ENCODE assay signal across 8 cellular contexts in the genomic region with DNA sequence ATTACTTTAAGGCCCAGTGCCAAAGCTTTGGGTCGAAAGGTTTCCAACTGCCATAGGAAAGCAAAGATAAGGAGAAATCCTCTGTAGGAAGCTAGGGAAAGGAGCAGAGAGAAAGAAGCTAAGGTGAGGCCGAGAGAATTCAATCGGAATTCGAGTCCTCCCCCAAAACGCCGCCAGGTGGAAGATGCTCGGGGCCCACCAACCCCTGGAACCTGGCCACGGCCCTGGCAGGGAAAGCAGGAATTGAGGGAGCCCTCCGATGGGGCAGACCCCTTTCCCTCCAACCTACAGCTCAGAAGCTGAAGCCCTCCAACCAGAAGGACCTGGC. TPM values are rescaled to one million over a fixed set of nuclear protein-coding genes. Genes with fewer than 3 reads are reported as not detected.
DNase-seq lines count a peak whose midpoint lies in the region; ATAC-seq, FAIRE-seq and TF ChIP-seq lines count a peak whose summit lies in the region.

No MANE protein-coding gene starts in this region.

- TF ChIP-seq CTCF in KMS-11 (conservative IDR thresholded peaks at IDR 0.05; ENCODE audit: low read depth, low read length) (no peak), K562 (IDR thresholded peaks at IDR 0.05 in 2 of 3, conservative IDR thresholded peaks at IDR 0.05 in 1 of 3; ENCODE audit: insufficient read depth in 2 of 3, low read depth in 1 of 3, low read length in 3 of 3) (0 out of 6 replicates have a peak, but pooled peaks of 1 of the 3 experiments have one; percentile 8)

- no TSS peak for BruUV-seq in K562 (replicated peaks; lab: Mats Ljungman, UMichigan)

- in situ Hi-C loops in K562 (cut with MboI) = no loop called here

- peaks cover 44% of the 10 kb centered on the region for H3K4me1 Mint-ChIP-seq in memory B cell

- TF ChIP-seq POLR2A in K562 (conservative IDR thresholded peaks at IDR 0.05) = no peak

- H4K20me1 ChIP-seq in KMS-11 (ENCODE audit: insufficient read depth) (no peaks in the 10 kb centered on the region), K562 (replicated peaks; ENCODE audit: control insufficient read depth, insufficient read depth, low read length) (no peaks in the 10 kb centered on the region)

- H3K79me2 ChIP-seq in KMS-11 (ENCODE audit: insufficient read depth, low read depth) (peaks cover 49% of the 10 kb centered on the region; the same call in 1 of the 2 replicates), K562 (ENCODE audit: control insufficient read depth, insufficient read depth, low read length) (peaks cover 38% of the 10 kb centered on the region)

- FAIRE-seq in K562 (lab: Jason Lieb, UNC) = no peak

- H3K4me2 ChIP-seq in KMS-11 = peak overlapping the region; percentile 85
- H3K4me2 ChIP-seq in K562 (ENCODE audit: insufficient read depth, low read length) = peak overlapping the region; percentile 89

- CTCF ChIA-PET in K562 (lab: Yijun Ruan, JAX; ENCODE audit: low intra/inter-chr PET ratio) = no interaction called here

- TF ChIP-seq RAD21 in K562 (CRISPR knock-in tag; conservative IDR thresholded peaks at IDR 0.05 in 1 of 2, IDR thresholded peaks at IDR 0.05 in 1 of 2) = no peak

- peaks cover 3% of the 10 kb centered on the region for H3K36me3 Mint-ChIP-seq in memory B cell

- H3K4me1 ChIP-seq in KMS-11 (ENCODE audit: low read depth, poor library complexity, severe bottlenecking) (peaks cover 39% of the 10 kb centered on the region), K562 (replicated peaks in 1 of 2; ENCODE audit: control insufficient read depth in 2 of 2, insufficient read depth in 2 of 2, low read length in 2 of 2) (peaks cover 9 to 20% of the 10 kb centered on the region in 2 experiments), aorta (ENCODE audit: control insufficient read depth in 1 of 2, insufficient read depth in 2 of 2, low read length in 2 of 2) (peaks cover 0 to 2% of the 10 kb centered on the region in 2 donors)

- peak overlapping the region; percentile 93 for H3K4me3 Mint-ChIP-seq in memory B cell

- no peaks in the 10 kb centered on the region for H3K9me1 ChIP-seq in K562 (ENCODE audit: control insufficient read depth, insufficient read depth, low read length)

- H3K27ac Mint-ChIP-seq in memory B cell = peak overlapping the region; percentile 90

- ATAC-seq in GM19372 (IDR thresholded peaks at IDR 0.05; ENCODE audit: low read depth, unreplicated experiment) (peak; percentile 13), K562 (peak; percentile 46), memory B cell (ENCODE audit: low read depth) (peak; percentile 21), aorta (ENCODE audit: low FRiP score) (no peak), GM18867 (IDR thresholded peaks at IDR 0.05; ENCODE audit: unreplicated experiment) (no peak)

- no peaks in the 10 kb centered on the region for H3K9me3 Mint-ChIP-seq in memory B cell

- no peaks in the 10 kb centered on the region for H3K9me3 ChIP-seq in K562 (replicated peaks; ENCODE audit: control insufficient read depth, insufficient read depth, low read depth, low read length)
- H3K9me3 ChIP-seq in aorta (ENCODE audit: control insufficient read depth, low read length) = no peaks in the 10 kb centered on the region

- H3K36me3 ChIP-seq in KMS-11 (ENCODE audit: insufficient read depth) (no peaks in the 10 kb centered on the region), K562 (ENCODE audit: control insufficient read depth, insufficient read depth, low read length) (peaks cover 5% of the 10 kb centered on the region; the same call in 1 of the 3 replicates), aorta (ENCODE audit: control insufficient read depth in 1 of 2, insufficient read depth in 2 of 2, low read length in 1 of 2) (no peaks in the 10 kb centered on the region)

- POLR2A ChIA-PET in K562 (lab: Yijun Ruan, JAX) = interaction anchor here (0.7 to 2.1 kb wide), 4 partner anchors 15 to 46 kb away, joined by 3 to 6 read pairs (median 4); no protein-coding TSS in a partner anchor

- no peak for DNase-seq in K562 (ENCODE audit: extremely low read depth in 1 of 4, low spot score in 3 of 4)
- DNase-seq in memory B cell (ENCODE audit: low spot score in 2 of 2) = no peak
- no peak for DNase-seq in aorta
- no peak for DNase-seq in NCI-H2029 (lab: John Stamatoyannopoulos, UW)
- no peak for DNase-seq in GM19240 (ENCODE audit: insufficient read length, low spot score)

- H2AFZ ChIP-seq in KMS-11 (ENCODE audit: low read depth) = peak overlapping the region; percentile 52
- peak overlapping the region; percentile 98 for H2AFZ ChIP-seq in K562 (ENCODE audit: low read depth, low read length)

- H3K9ac ChIP-seq in KMS-11 = peak overlapping the region; percentile 77
- peak overlapping the region; percentile 81 to 94 for H3K9ac ChIP-seq in K562 (ENCODE audit: insufficient read depth in 1 of 2, low read depth in 2 of 2, low read length in 2 of 2)

- H3K4me3 ChIP-seq in KMS-11 (IDR thresholded peaks at IDR 0.05; ENCODE audit: insufficient read depth, low read depth, low read length) = no peak overlapping the region
- peak overlapping the region; percentile 88 for H3K4me3 ChIP-seq in K562
- peak overlapping the region; percentile 54 to 83 for H3K4me3 ChIP-seq in aorta (ENCODE audit: low read length in 2 of 2)

- H3K27me3 ChIP-seq in KMS-11 (ENCODE audit: insufficient read depth, low read depth) (no peaks in the 10 kb centered on the region), K562 (ENCODE audit: control insufficient read depth in 2 of 2, insufficient read depth in 2 of 2, low read length in 2 of 2) (no peaks in the 10 kb centered on the region), aorta (ENCODE audit: control insufficient read depth in 1 of 2, insufficient read depth in 2 of 2, low read length in 1 of 2) (no peaks in the 10 kb centered on the region)

- no peaks in the 10 kb centered on the region for H3K27me3 Mint-ChIP-seq in memory B cell

- H3K27ac ChIP-seq in KMS-11 = peak overlapping the region; percentile 43
- peak overlapping the region; percentile 82 for H3K27ac ChIP-seq in K562 (ENCODE audit: extremely low read depth, low read depth, low read length)
- peak overlapping the region; percentile 63 to 89 for H3K27ac ChIP-seq in aorta (ENCODE audit: low read depth in 1 of 2, low read length in 2 of 2)

- TF ChIP-seq EP300 in K562 (IDR thresholded peaks at IDR 0.05; ENCODE audit: low read length) = no peak

- 2% methylated on average over 9 of the region's 9 CpGs for whole genome bisulfite sequencing in K562 (ENCODE audit: insufficient coverage, low coverage, missing lambda C conversion rate)
- WGBS in aorta, 2 donors = 0 to 1% methylated on average over 9 of the region's 9 CpGs

- intact Hi-C loops in K562 (cut with micrococcal nuclease) (loop anchor here (2.0 kb wide), 1 partner anchor 47 kb away; a partner anchor contains a TSS), aorta (cut with DNase I) (loop anchor here in 1 of 2 donors (1.0 kb wide), 1 partner anchor 21 kb away; a partner anchor contains a TSS)

RNA-seq across cellular contexts. Expression of a gene that starts 0.5 kb away (rescaled TPM):
- 4.6 and 11.4 TPM in 2 replicates for total RNA-seq in K562 (2011; cell fraction: chromatin; rRNA removed; ENCODE audit: low replicate concordance)
- total RNA-seq in K562 (2011; cell fraction: nucleolus; rRNA removed) = 5.7 TPM in 2 replicates
- 10.6 and 17.6 TPM in 2 replicates for total RNA-seq in K562 (2011; cell fraction: nucleoplasm; rRNA removed)
- total RNA-seq in K562 (2014; rRNA removed) = 13.1 and 15.1 TPM in 2 replicates
- total RNA-seq in K562 (2014; rRNA removed; fragmentation: Illumina TruSeq; extraction: Trizol) = 31.6 and 34.7 TPM in 2 replicates
- 27.7 and 31.7 TPM in 2 replicates for total RNA-seq in K562 (2015; rRNA removed; fragmentation: Illumina TruSeq; extraction: Trizol)
- total RNA-seq in K562 (2021) = 22.1 and 22.7 TPM in 2 replicates
- 9.9 and 15.1 TPM in 2 replicates for polyA plus RNA-seq in K562 (2011; rRNA removed)
- polyA plus RNA-seq in K562 (2011; cell fraction: cytosol; rRNA removed) = 1.0 and 4.3 TPM in 2 replicates
- polyA plus RNA-seq in K562 (2011; cell fraction: nucleus; rRNA removed) = 4.2 and 8.2 TPM in 2 replicates
- polyA plus RNA-seq in K562 (2012) = 14.3 and 14.9 TPM in 2 replicates
- polyA plus RNA-seq in K562 (2014; fragmentation: Illumina TruSeq; extraction: Trizol) = 20.4 and 21.2 TPM in 2 replicates
- 10 to 100 TPM; 20.1 to 20.5 TPM for polyA plus RNA-seq in K562 (2014; fragmentation: Nextera tagmentation; extraction: Ambion mirVana)
- polyA plus RNA-seq in K562 (2014; rRNA removed) = 13.2 and 14.0 TPM in 2 replicates
- 13.9 and 16.4 TPM in 2 replicates for polyA minus RNA-seq in K562 (2011; rRNA and poly(A)+ RNA removed)
- 2.9 and 4.7 TPM in 2 replicates for polyA minus RNA-seq in K562 (2011; cell fraction: cytosol; rRNA and poly(A)+ RNA removed)
- polyA minus RNA-seq in K562 (2011; cell fraction: nucleus; rRNA and poly(A)+ RNA removed) = 8.8 and 13.8 TPM in 2 replicates
- total RNA-seq in aorta = 10 to 100 TPM; 37.6 to 40.2 TPM
- polyA plus RNA-seq in aorta = 10 to 100 TPM; 11.9 to 31.6 TPM

RNA-seq across cellular contexts. Expression of a gene that starts 21.4 kb away (rescaled TPM):
- total RNA-seq in K562 (2011; cell fraction: chromatin; rRNA removed; ENCODE audit: low replicate concordance) = 3.1 and 7.7 TPM in 2 replicates
- 2.0 and 3.3 TPM in 2 replicates for total RNA-seq in K562 (2011; cell fraction: nucleolus; rRNA removed)
- total RNA-seq in K562 (2011; cell fraction: nucleoplasm; rRNA removed) = 4.2 and 7.3 TPM in 2 replicates
- total RNA-seq in K562 (2014; rRNA removed) (1.9 and 3.0 TPM in 2 replicates), K562 (2014; rRNA removed; fragmentation: Illumina TruSeq; extraction: Trizol) (4.7 and 4.8 TPM in 2 replicates), K562 (2015; rRNA removed; fragmentation: Illumina TruSeq; extraction: Trizol) (3.3 and 3.7 TPM in 2 replicates), K562 (2021) (4.6 and 7.6 TPM in 2 replicates), aorta (10 to 100 TPM; 18.7 to 25.4 TPM)
- polyA plus RNA-seq in K562 (2011; rRNA removed) (4.3 and 7.1 TPM in 2 replicates), K562 (2014; fragmentation: Illumina TruSeq; extraction: Trizol) (2.4 and 3.5 TPM in 2 replicates), K562 (2014; fragmentation: Nextera tagmentation; extraction: Ambion mirVana) (10 to 100 TPM; 13.5 to 15.8 TPM), K562 (2014; rRNA removed) (2.3 and 2.8 TPM in 2 replicates), aorta (10 to 100 TPM; 19.9 to 21.3 TPM)
- 0.64 and 1.1 TPM in 2 replicates for polyA plus RNA-seq in K562 (2011; cell fraction: cytosol; rRNA removed)
- 1.6 and 2.0 TPM in 2 replicates for polyA plus RNA-seq in K562 (2011; cell fraction: nucleus; rRNA removed)
- polyA plus RNA-seq in K562 (2012) = 6.2 and 6.8 TPM in 2 replicates
- 2.2 and 5.4 TPM in 2 replicates for polyA minus RNA-seq in K562 (2011; rRNA and poly(A)+ RNA removed)
- 1.2 TPM in 1 of 2 replicates, not detected in the other for polyA minus RNA-seq in K562 (2011; cell fraction: cytosol; rRNA and poly(A)+ RNA removed)
- polyA minus RNA-seq in K562 (2011; cell fraction: nucleus; rRNA and poly(A)+ RNA removed) = 1.3 and 1.6 TPM in 2 replicates

RNA-seq across cellular contexts. Expression of a gene that starts 47.1 kb away (rescaled TPM):
- 42.7 and 50.6 TPM in 2 replicates for total RNA-seq in K562 (2011; cell fraction: chromatin; rRNA removed; ENCODE audit: low replicate concordance)
- 53.0 and 54.3 TPM in 2 replicates for total RNA-seq in K562 (2011; cell fraction: nucleolus; rRNA removed)
- total RNA-seq in K562 (2011; cell fraction: nucleoplasm; rRNA removed) = 45.3 and 55.3 TPM in 2 replicates
- total RNA-seq in K562 (2014; rRNA removed) (13.9 and 23.0 TPM in 2 replicates), K562 (2014; rRNA removed; fragmentation: Illumina TruSeq; extraction: Trizol) (66.7 and 76.5 TPM in 2 replicates), K562 (2015; rRNA removed; fragmentation: Illumina TruSeq; extraction: Trizol) (46.6 and 56.9 TPM in 2 replicates), K562 (2021) (71.3 and 79.6 TPM in 2 replicates), aorta (10 to 100 TPM; 83.3 to 91.4 TPM)
- polyA plus RNA-seq in K562 (2011; rRNA removed) (182 and 185 TPM in 2 replicates), K562 (2014; fragmentation: Illumina TruSeq; extraction: Trizol) (116 and 120 TPM in 2 replicates), K562 (2014; fragmentation: Nextera tagmentation; extraction: Ambion mirVana) (100 to 1,000 TPM; 253 to 283 TPM), K562 (2014; rRNA removed) (77.3 and 95.9 TPM in 2 replicates), aorta (10 to 100 TPM; 86.1 to 92.3 TPM)
- polyA plus RNA-seq in K562 (2011; cell fraction: cytosol; rRNA removed) = 197 and 314 TPM in 2 replicates
- polyA plus RNA-seq in K562 (2011; cell fraction: nucleus; rRNA removed) = 34.6 and 48.0 TPM in 2 replicates
- polyA plus RNA-seq in K562 (2012) = 80.5 and 159 TPM in 2 replicates
- polyA minus RNA-seq in K562 (2011; rRNA and poly(A)+ RNA removed) = 110 and 122 TPM in 2 replicates
- 79.5 and 84.4 TPM in 2 replicates for polyA minus RNA-seq in K562 (2011; cell fraction: cytosol; rRNA and poly(A)+ RNA removed)
- 8.8 and 17.8 TPM in 2 replicates for polyA minus RNA-seq in K562 (2011; cell fraction: nucleus; rRNA and poly(A)+ RNA removed)

Comparison
In these comparisons a context has a peak if more than half of its experiments do, and no peak if none do; other contexts are left out.
1. ATAC-seq: peak in GM19372 (single experiment), K562 (single experiment) and memory B cell (single experiment); none in aorta (single experiment) and GM18867 (single experiment).
2. Peak in every context shown above with its lines, with median percentiles within 50 percentile points of each other: H3K27ac ChIP-seq.